ENCODE assay signal across 15 cellular contexts in genomic region chr13:32075150-32075851, GRCh38. TPM values are rescaled to one million over a fixed set of nuclear protein-coding genes. Genes with fewer than 3 reads are reported as not detected.
DNase-seq lines count a peak whose midpoint lies in the region; ATAC-seq and TF ChIP-seq lines count a peak whose summit lies in the region.
"Had no signal": no experiment of that assay in that cellular context is flagged by ENCODE, and none has a peak within 500 bp of the region (broad histone marks: within the 10 kb centered on the region; RNA-seq: fewer than 3 reads in every experiment).

No MANE protein-coding gene starts in this region.

- H3K9me3 ChIP-seq in liver (ENCODE audit: control insufficient read depth in 4 of 4, low read length in 3 of 4): no peaks in the 10 kb centered on the region

- no peak overlapping the region for H3K27ac ChIP-seq in liver (ENCODE audit: low read depth in 1 of 2, low read length in 2 of 2)
- H3K27ac ChIP-seq: GM23248 had no signal

- no peak overlapping the region for H3K9ac ChIP-seq in liver (ENCODE audit: low read depth in 1 of 2, low read length in 2 of 2)
- H3K9ac ChIP-seq: GM23248 had no signal

- no peak for TF ChIP-seq RAD21 in liver (IDR thresholded peaks at IDR 0.05)

- no peak overlapping the region for H3K4me3 ChIP-seq in liver (ENCODE audit: low read depth in 1 of 3, low read length in 3 of 3)
- H3K4me3 ChIP-seq: GM23248 had no signal

- WGBS in liver: 61% methylated on average over 2 of the region's 2 CpGs

- no peaks in the 10 kb centered on the region for H3K36me3 ChIP-seq in liver (ENCODE audit: control insufficient read depth in 4 of 4, insufficient read depth in 3 of 4, low read depth in 1 of 4, low read length in 3 of 4)

- TF ChIP-seq CTCF in liver (IDR thresholded peaks at IDR 0.05; ENCODE audit: low read depth, low read length, missing input control): no peak

- peaks cover 3 to 15% (median 11%) of the 10 kb centered on the region in 4 donors for H3K4me1 ChIP-seq in liver (ENCODE audit: control insufficient read depth in 4 of 4, insufficient read depth in 4 of 4, low read length in 3 of 4)

- ATAC-seq in esophagus mucosa: no peak
- ATAC-seq: CD8-positive, alpha-beta T cell had no signal

- DNase-seq in DMS53 treated with DMSO at 0.1 percent for 48 hours (lab: John Stamatoyannopoulos, UW; ENCODE audit: unreplicated experiment) (peak; percentile 41), HuH-7.5 (ENCODE audit: low spot score) (peak; percentile 27), NCI-H748 treated with DMSO at 0.1 percent for 48 hours (lab: John Stamatoyannopoulos, UW) (peak; percentile 84), NCI-H2196 (lab: John Stamatoyannopoulos, UW; ENCODE audit: unreplicated experiment) (no peak), OCI-M1 (lab: John Stamatoyannopoulos, UW) (no peak)
- DNase-seq: CD8-positive, alpha-beta T cell; EL; GM23248; MM.1S; NCI-H187 treated with DMSO at 0.1 percent for 48 hours; NCI-H524; SHP77; T-helper 2 cell had no signal

- no peaks in the 10 kb centered on the region for H3K27me3 ChIP-seq in liver (ENCODE audit: control insufficient read depth in 4 of 4, insufficient read depth in 4 of 4, low read length in 3 of 4)

TF ChIP-seq in liver, 16 proteins besides CTCF, POLR2A, EP300 and RAD21:
- no peak for TF ChIP-seq YY1 (IDR thresholded peaks at IDR 0.05)
- no peak for TF ChIP-seq ZBTB33 (IDR thresholded peaks at IDR 0.05)
- no peak for TF ChIP-seq FOXA1 (IDR thresholded peaks at IDR 0.05)
- TF ChIP-seq REST (IDR thresholded peaks at IDR 0.05): no peak
- TF ChIP-seq NR2F2 (IDR thresholded peaks at IDR 0.05): no peak
- peak; percentile 47 for TF ChIP-seq SP1 (IDR thresholded peaks at IDR 0.05)
- TF ChIP-seq HNF4A (conservative IDR thresholded peaks at IDR 0.05): peak; percentile 67 to 79
- TF ChIP-seq EGR1 (IDR thresholded peaks at IDR 0.05; ENCODE audit: low read depth in 2 of 2): no peak
- no peak for TF ChIP-seq GABPA (IDR thresholded peaks at IDR 0.05 in 1 of 2, conservative IDR thresholded peaks at IDR 0.05 in 1 of 2)
- TF ChIP-seq HNF4G (IDR thresholded peaks at IDR 0.05): peak; percentile 21
- TF ChIP-seq TAF1 (conservative IDR thresholded peaks at IDR 0.05): no peak
- no peak for TF ChIP-seq ATF3 (IDR thresholded peaks at IDR 0.05)
- TF ChIP-seq MAX (IDR thresholded peaks at IDR 0.05): no peak
- no peak for TF ChIP-seq RXRA (IDR thresholded peaks at IDR 0.05)
- no peak for TF ChIP-seq JUND (IDR thresholded peaks at IDR 0.05)
- no peak for TF ChIP-seq FOXA2 (IDR thresholded peaks at IDR 0.05)

RNA-seq across cellular contexts. Expression of gene FRY, which starts 43.7 kb away (rescaled TPM):
- 10 to 100 TPM in 1 of 2 donors, 1 to 10 TPM in 1; 6.2 to 31.2 TPM for total RNA-seq in liver
- 10 to 100 TPM; 10.3 to 15.1 TPM for polyA plus RNA-seq in liver
- total RNA-seq in esophagus mucosa: 10.2 TPM

Comparison
In these comparisons a context has a peak if more than half of its experiments do, and no peak if none do; other contexts are left out.
1. DNase-seq: peak in DMS53 treated with DMSO at 0.1 percent for 48 hours (single experiment), HuH-7.5 (single experiment) and NCI-H748 treated with DMSO at 0.1 percent for 48 hours (single experiment); none in NCI-H2196 (single experiment) and OCI-M1 (single experiment).